8 cellular contexts compared by ENCODE assay signal in the genomic region with DNA sequence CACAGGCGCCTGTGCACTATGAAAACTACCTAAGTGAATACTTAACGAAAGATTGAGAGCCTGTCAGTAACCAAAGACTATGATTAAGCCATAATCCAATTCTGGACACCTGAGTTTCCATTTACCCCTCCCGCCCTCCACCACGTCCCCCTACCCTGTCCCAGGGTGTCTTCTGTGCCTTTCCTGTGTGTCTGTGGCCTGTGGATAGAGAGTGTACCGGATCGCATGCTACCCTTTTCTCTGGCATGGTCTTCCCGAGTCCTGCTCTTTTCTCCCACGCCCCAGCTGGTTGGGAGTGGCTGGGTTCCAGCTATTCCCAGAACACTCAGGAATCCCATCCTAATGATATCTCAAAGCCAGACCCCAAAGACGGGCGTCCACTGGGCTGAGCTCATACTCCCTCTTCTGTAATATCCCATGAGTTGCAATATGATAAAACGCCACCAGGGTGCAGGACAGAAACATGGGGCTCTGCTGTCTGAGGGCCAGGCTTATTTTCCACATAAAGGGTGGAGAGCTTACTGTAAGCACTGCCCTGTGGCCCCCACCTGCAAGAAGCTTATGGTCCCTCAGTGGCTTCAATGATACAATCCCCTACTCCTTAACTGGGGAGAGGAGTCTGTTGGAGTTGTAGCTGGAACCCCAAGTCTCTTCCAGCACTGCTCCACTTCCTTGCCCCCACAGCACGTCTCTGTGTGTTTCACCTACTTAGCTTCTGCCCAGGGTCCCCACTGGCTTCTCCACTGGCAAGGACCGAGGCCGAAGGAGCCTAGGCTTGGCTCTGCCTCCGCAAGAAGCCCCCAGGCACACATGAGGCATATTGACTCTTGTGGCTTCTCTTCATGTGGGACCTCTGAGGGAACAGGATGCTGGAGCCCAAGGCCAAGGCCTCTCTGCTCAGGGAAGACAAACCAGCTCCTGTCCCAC. TPM values are rescaled to one million over a fixed set of nuclear protein-coding genes. Genes with fewer than 3 reads are reported as not detected.
DNase-seq lines count a peak whose midpoint lies in the region; ATAC-seq and TF ChIP-seq lines count a peak whose summit lies in the region.

No MANE protein-coding gene starts in this region.

- H3K9ac ChIP-seq in neural progenitor cell: no peak overlapping the region

- no peak overlapping the region for H3K4me2 ChIP-seq in neural progenitor cell

- ATAC-seq in Right ventricle myocardium inferior (peak; percentile 69), HG03135 (IDR thresholded peaks at IDR 0.05; ENCODE audit: unreplicated experiment) (peak; percentile 55), HG02623 (IDR thresholded peaks at IDR 0.05; ENCODE audit: unreplicated experiment) (no peak)
- ATAC-seq in activated CD8-positive, alpha-beta T cell treated with anti-CD3 and anti-CD28 coated beads, Interleukin-2, amount 10 ng/mL, durations not matched to agents 7 days and 5 days: peak; percentile 78

- DNase-seq in Right ventricle myocardium inferior (ENCODE audit: missing footprints) (no peak), cardiac septum (ENCODE audit: low spot score) (no peak), NCI-H345 (lab: John Stamatoyannopoulos, UW) (peak; percentile 54), fibroblast of gingiva (ENCODE audit: low read depth) (peak; percentile 37), neural progenitor cell (ENCODE audit: low spot score) (peak; percentile 68)
- peak; percentile 68 for DNase-seq in activated CD8-positive, alpha-beta T cell treated with anti-CD3 and anti-CD28 coated beads, Interleukin-2, amount 10 ng/mL, durations not matched to agents 7 days and 5 days

- peaks cover 61% of the 10 kb centered on the region for H3K27me3 Mint-ChIP-seq in activated CD8-positive, alpha-beta T cell treated with anti-CD3 and anti-CD28 coated beads, Interleukin-2, amount 10 ng/mL, durations not matched to agents 7 days and 5 days (ENCODE audit: low read depth)
- H3K27me3 Mint-ChIP-seq in neural progenitor cell (ENCODE audit: insufficient read depth, low read depth): peaks cover 57% of the 10 kb centered on the region

- no peak overlapping the region for H3K27ac ChIP-seq in neural progenitor cell

- H3K27me3 ChIP-seq in neural progenitor cell: peaks cover 62% of the 10 kb centered on the region

- peak; percentile 71 for TF ChIP-seq CTCF in neural progenitor cell (IDR thresholded peaks at IDR 0.05)

- no peak overlapping the region for H3K27ac Mint-ChIP-seq in activated CD8-positive, alpha-beta T cell treated with anti-CD3 and anti-CD28 coated beads, Interleukin-2, amount 10 ng/mL, durations not matched to agents 7 days and 5 days
- no peak overlapping the region for H3K27ac Mint-ChIP-seq in neural progenitor cell

- no peaks in the 10 kb centered on the region for H3K9me3 Mint-ChIP-seq in activated CD8-positive, alpha-beta T cell treated with anti-CD3 and anti-CD28 coated beads, Interleukin-2, amount 10 ng/mL, durations not matched to agents 7 days and 5 days (ENCODE audit: insufficient read depth)
- H3K9me3 Mint-ChIP-seq in neural progenitor cell: no peaks in the 10 kb centered on the region

- no peaks in the 10 kb centered on the region for H3K36me3 Mint-ChIP-seq in activated CD8-positive, alpha-beta T cell treated with anti-CD3 and anti-CD28 coated beads, Interleukin-2, amount 10 ng/mL, durations not matched to agents 7 days and 5 days (ENCODE audit: low read depth)
- H3K36me3 Mint-ChIP-seq in neural progenitor cell: no peaks in the 10 kb centered on the region

- CTCF ChIA-PET in activated CD8-positive, alpha-beta T cell treated with anti-CD3 and anti-CD28 coated beads, Interleukin-2, amount 10 ng/mL, durations not matched to agents 7 days and 5 days (lab: Charles Lee): interaction anchor here (0.6 to 2.4 kb wide), 26 partner anchors 8 to 612 kb away, joined by 3 to 63 read pairs (median 4); a partner anchor contains a TSS

- H3K9me3 ChIP-seq in neural progenitor cell (ENCODE audit: low read depth): no peaks in the 10 kb centered on the region

- intact Hi-C loops in Right ventricle myocardium inferior (cut with DNase I) (no loop called here), cardiac septum (cut with DNase I) (loop anchor here (2.0 kb wide), 1 partner anchor 19 kb away; no protein-coding TSS in a partner anchor)

- peaks cover 11% of the 10 kb centered on the region for H3K4me1 Mint-ChIP-seq in activated CD8-positive, alpha-beta T cell treated with anti-CD3 and anti-CD28 coated beads, Interleukin-2, amount 10 ng/mL, durations not matched to agents 7 days and 5 days (ENCODE audit: low read depth)
- H3K4me1 Mint-ChIP-seq in neural progenitor cell: peaks cover 32% of the 10 kb centered on the region

- no peaks in the 10 kb centered on the region for H3K36me3 ChIP-seq in neural progenitor cell

- POLR2A ChIA-PET in activated CD8-positive, alpha-beta T cell treated with anti-CD3 and anti-CD28 coated beads, Interleukin-2, amount 10 ng/mL, durations not matched to agents 7 days and 5 days (lab: Charles Lee): no interaction called here

- H3K4me1 ChIP-seq in neural progenitor cell: peaks cover 24% of the 10 kb centered on the region

- H3K4me3 ChIP-seq in neural progenitor cell: no peak overlapping the region

- H3K4me3 Mint-ChIP-seq in activated CD8-positive, alpha-beta T cell treated with anti-CD3 and anti-CD28 coated beads, Interleukin-2, amount 10 ng/mL, durations not matched to agents 7 days and 5 days: no peak overlapping the region
- H3K4me3 Mint-ChIP-seq in neural progenitor cell: no peak overlapping the region

- H2AFZ ChIP-seq in neural progenitor cell (replicated peaks): no peak overlapping the region

- peaks cover 30% of the 10 kb centered on the region for H4K20me1 ChIP-seq in neural progenitor cell (ENCODE audit: low read depth)

- H3K79me2 ChIP-seq in neural progenitor cell (ENCODE audit: low read depth): no peaks in the 10 kb centered on the region

- peaks cover 5% of the 10 kb centered on the region for H3F3A ChIP-seq in neural progenitor cell (ENCODE audit: low read depth)

RNA-seq across cellular contexts. Expression of a gene that starts 17.6 kb away (rescaled TPM):
- total RNA-seq in Right ventricle myocardium inferior (not detected), cardiac septum (0.22 TPM), neural progenitor cell (ENCODE audit: low replicate concordance) (1.1 TPM in 1 of 2 replicates, not detected in the other)
- not detected for total RNA-seq in activated CD8-positive, alpha-beta T cell treated with anti-CD3 and anti-CD28 coated beads, Interleukin-2, amount 10 ng/mL, durations not matched to agents 7 days and 5 days

RNA-seq across cellular contexts. Expression of a gene that starts 24.2 kb away (rescaled TPM):
- total RNA-seq in Right ventricle myocardium inferior: not detected
- not detected for total RNA-seq in cardiac septum
- total RNA-seq in activated CD8-positive, alpha-beta T cell treated with anti-CD3 and anti-CD28 coated beads, Interleukin-2, amount 10 ng/mL, durations not matched to agents 7 days and 5 days: not detected
- not detected in 2 replicates for total RNA-seq in neural progenitor cell (ENCODE audit: low replicate concordance)

RNA-seq across cellular contexts. Expression of a gene that starts 53.7 kb away (rescaled TPM):
- total RNA-seq in Right ventricle myocardium inferior: 17.8 TPM
- total RNA-seq in cardiac septum: 23.8 TPM
- total RNA-seq in activated CD8-positive, alpha-beta T cell treated with anti-CD3 and anti-CD28 coated beads, Interleukin-2, amount 10 ng/mL, durations not matched to agents 7 days and 5 days: 10 to 100 TPM; 33.2 to 35.9 TPM
- total RNA-seq in neural progenitor cell (ENCODE audit: low replicate concordance): 55.0 and 67.5 TPM in 2 replicates

Comparison
In these comparisons a context has a peak if more than half of its experiments do, and no peak if none do; other contexts are left out.
1. DNase-seq: peak in NCI-H345 (single experiment), activated CD8-positive, alpha-beta T cell treated with anti-CD3 and anti-CD28 coated beads, Interleukin-2, amount 10 ng/mL, durations not matched to agents 7 days and 5 days (single experiment), fibroblast of gingiva (single experiment) and neural progenitor cell (single experiment); none in Right ventricle myocardium inferior (single experiment) and cardiac septum (single experiment).